ENCODE assay signal across 1 cellular context in the genomic region with DNA sequence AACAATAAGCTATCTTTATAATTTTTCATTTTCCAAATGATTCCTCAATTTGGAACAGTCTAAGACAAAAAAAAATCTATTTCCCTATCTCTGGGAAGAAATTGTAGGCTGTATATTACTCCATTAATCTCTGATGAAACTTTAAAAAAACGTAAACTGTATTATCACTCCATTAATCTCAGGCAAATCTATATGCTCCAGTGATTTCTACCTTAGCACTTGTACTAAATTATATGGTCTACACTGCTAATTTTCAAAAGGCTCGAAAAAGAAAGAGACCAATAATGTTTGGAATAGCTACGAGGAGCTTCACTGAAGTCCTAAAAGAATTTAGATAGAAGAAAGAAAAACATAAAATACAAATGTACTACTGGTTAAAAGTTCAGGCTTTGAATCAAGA.
TF ChIP-seq lines count a peak whose summit lies in the region.

No MANE protein-coding gene starts in this region.

TF ChIP-seq in SK-N-SH, 30 proteins besides CTCF, POLR2A, EP300 and RAD21 (continued from another document):
- TF ChIP-seq, protein P1, sequence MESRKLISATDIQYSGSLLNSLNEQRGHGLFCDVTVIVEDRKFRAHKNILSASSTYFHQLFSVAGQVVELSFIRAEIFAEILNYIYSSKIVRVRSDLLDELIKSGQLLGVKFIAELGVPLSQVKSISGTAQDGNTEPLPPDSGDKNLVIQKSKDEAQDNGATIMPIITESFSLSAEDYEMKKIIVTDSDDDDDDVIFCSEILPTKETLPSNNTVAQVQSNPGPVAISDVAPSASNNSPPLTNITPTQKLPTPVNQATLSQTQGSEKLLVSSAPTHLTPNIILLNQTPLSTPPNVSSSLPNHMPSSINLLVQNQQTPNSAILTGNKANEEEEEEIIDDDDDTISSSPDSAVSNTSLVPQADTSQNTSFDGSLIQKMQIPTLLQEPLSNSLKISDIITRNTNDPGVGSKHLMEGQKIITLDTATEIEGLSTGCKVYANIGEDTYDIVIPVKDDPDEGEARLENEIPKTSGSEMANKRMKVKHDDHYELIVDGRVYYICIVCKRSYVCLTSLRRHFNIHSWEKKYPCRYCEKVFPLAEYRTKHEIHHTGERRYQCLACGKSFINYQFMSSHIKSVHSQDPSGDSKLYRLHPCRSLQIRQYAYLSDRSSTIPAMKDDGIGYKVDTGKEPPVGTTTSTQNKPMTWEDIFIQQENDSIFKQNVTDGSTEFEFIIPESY (IDR thresholded peaks at IDR 0.05; ENCODE audit: borderline replicate concordance, low read depth) = no peak
- TF ChIP-seq EZH2phosphoT487 (IDR thresholded peaks at IDR 0.05; ENCODE audit: borderline replicate concordance, low read depth) = no peak
- no peak for TF ChIP-seq TAF1 (IDR thresholded peaks at IDR 0.05; ENCODE audit: borderline replicate concordance, low read depth, low read length)
- TF ChIP-seq, protein P2, sequence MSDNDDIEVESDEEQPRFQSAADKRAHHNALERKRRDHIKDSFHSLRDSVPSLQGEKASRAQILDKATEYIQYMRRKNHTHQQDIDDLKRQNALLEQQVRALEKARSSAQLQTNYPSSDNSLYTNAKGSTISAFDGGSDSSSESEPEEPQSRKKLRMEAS (IDR thresholded peaks at IDR 0.05; ENCODE audit: low read depth) = no peak
- TF ChIP-seq, protein P3, sequence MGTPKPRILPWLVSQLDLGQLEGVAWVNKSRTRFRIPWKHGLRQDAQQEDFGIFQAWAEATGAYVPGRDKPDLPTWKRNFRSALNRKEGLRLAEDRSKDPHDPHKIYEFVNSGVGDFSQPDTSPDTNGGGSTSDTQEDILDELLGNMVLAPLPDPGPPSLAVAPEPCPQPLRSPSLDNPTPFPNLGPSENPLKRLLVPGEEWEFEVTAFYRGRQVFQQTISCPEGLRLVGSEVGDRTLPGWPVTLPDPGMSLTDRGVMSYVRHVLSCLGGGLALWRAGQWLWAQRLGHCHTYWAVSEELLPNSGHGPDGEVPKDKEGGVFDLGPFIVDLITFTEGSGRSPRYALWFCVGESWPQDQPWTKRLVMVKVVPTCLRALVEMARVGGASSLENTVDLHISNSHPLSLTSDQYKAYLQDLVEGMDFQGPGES (IDR thresholded peaks at IDR 0.05; ENCODE audit: low read depth, low read length) = no peak
- TF ChIP-seq, protein P4, sequence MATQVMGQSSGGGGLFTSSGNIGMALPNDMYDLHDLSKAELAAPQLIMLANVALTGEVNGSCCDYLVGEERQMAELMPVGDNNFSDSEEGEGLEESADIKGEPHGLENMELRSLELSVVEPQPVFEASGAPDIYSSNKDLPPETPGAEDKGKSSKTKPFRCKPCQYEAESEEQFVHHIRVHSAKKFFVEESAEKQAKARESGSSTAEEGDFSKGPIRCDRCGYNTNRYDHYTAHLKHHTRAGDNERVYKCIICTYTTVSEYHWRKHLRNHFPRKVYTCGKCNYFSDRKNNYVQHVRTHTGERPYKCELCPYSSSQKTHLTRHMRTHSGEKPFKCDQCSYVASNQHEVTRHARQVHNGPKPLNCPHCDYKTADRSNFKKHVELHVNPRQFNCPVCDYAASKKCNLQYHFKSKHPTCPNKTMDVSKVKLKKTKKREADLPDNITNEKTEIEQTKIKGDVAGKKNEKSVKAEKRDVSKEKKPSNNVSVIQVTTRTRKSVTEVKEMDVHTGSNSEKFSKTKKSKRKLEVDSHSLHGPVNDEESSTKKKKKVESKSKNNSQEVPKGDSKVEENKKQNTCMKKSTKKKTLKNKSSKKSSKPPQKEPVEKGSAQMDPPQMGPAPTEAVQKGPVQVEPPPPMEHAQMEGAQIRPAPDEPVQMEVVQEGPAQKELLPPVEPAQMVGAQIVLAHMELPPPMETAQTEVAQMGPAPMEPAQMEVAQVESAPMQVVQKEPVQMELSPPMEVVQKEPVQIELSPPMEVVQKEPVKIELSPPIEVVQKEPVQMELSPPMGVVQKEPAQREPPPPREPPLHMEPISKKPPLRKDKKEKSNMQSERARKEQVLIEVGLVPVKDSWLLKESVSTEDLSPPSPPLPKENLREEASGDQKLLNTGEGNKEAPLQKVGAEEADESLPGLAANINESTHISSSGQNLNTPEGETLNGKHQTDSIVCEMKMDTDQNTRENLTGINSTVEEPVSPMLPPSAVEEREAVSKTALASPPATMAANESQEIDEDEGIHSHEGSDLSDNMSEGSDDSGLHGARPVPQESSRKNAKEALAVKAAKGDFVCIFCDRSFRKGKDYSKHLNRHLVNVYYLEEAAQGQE (IDR thresholded peaks at IDR 0.05; ENCODE audit: low read depth, low read length) = no peak
- TF ChIP-seq RFX5 (IDR thresholded peaks at IDR 0.05; ENCODE audit: low read length) = no peak
- TF ChIP-seq, protein P5, sequence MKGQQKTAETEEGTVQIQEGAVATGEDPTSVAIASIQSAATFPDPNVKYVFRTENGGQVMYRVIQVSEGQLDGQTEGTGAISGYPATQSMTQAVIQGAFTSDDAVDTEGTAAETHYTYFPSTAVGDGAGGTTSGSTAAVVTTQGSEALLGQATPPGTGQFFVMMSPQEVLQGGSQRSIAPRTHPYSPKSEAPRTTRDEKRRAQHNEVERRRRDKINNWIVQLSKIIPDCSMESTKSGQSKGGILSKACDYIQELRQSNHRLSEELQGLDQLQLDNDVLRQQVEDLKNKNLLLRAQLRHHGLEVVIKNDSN (IDR thresholded peaks at IDR 0.05; ENCODE audit: borderline replicate concordance, low read depth) = no peak
- TF ChIP-seq SIN3A (IDR thresholded peaks at IDR 0.05; ENCODE audit: borderline replicate concordance, low read depth, low read length) = no peak
- TF ChIP-seq MEF2A (IDR thresholded peaks at IDR 0.05; ENCODE audit: borderline replicate concordance, low read depth) = no peak
- TF ChIP-seq FOXJ3 (CRISPR knock-in tag; IDR thresholded peaks at IDR 0.05) = no peak
- TF ChIP-seq NFIC (IDR thresholded peaks at IDR 0.05; ENCODE audit: borderline replicate concordance) = no peak
- no peak for TF ChIP-seq FOSL2 (IDR thresholded peaks at IDR 0.05; ENCODE audit: borderline replicate concordance, low read depth)
